Comparison of ENCODE assay signal across 12 cellular contexts in genomic region chr18:70333757-70334156, GRCh38. TPM values are rescaled to one million over a fixed set of nuclear protein-coding genes. Genes with fewer than 3 reads are reported as not detected.
DNase-seq lines count a peak whose midpoint lies in the region; ATAC-seq and TF ChIP-seq lines count a peak whose summit lies in the region.
"Had no signal": no experiment of that assay in that cellular context is flagged by ENCODE, and none has a peak within 500 bp of the region (broad histone marks: within the 10 kb centered on the region; RNA-seq: fewer than 3 reads in every experiment).

No MANE protein-coding gene starts in this region.

- ATAC-seq in gastrocnemius medialis (peak; percentile 58 to 59), HG02571 (IDR thresholded peaks at IDR 0.05; ENCODE audit: unreplicated experiment) (no peak), GM19023 (IDR thresholded peaks at IDR 0.05; ENCODE audit: unreplicated experiment) (no peak)

- H3K4me1 ChIP-seq in SJSA1 (replicated peaks) (peaks cover 43% of the 10 kb centered on the region), gastrocnemius medialis (peaks cover 31 to 40% of the 10 kb centered on the region in 2 donors)
- H3K4me1 ChIP-seq: neural progenitor cell, vagina had no signal

- H3K4me3 ChIP-seq in SJSA1 (no peak overlapping the region), gastrocnemius medialis (no peak overlapping the region)
- H3K4me3 ChIP-seq: neural progenitor cell, vagina had no signal

- no peak for TF ChIP-seq POLR2A in gastrocnemius medialis (IDR thresholded peaks at IDR 0.05)

- intact Hi-C loops in gastrocnemius medialis (cut with DNase I; ENCODE audit: low total_unique reads) = no loop called here

- in situ Hi-C loops in gastrocnemius medialis (cut with MboI; ENCODE audit: low sequenced_read_pairs in 4 of 4) = no loop called here

- H3K27me3 ChIP-seq in SJSA1 (replicated peaks) (no peaks in the 10 kb centered on the region), gastrocnemius medialis (no peaks in the 10 kb centered on the region)
- H3K27me3 ChIP-seq: neural progenitor cell, vagina had no signal

- H3K36me3 ChIP-seq in SJSA1 (peaks cover 6% of the 10 kb centered on the region), gastrocnemius medialis (no peaks in the 10 kb centered on the region)
- H3K36me3 ChIP-seq: neural progenitor cell, vagina had no signal

- no peak for TF ChIP-seq CTCF in gastrocnemius medialis (IDR thresholded peaks at IDR 0.05 in 4 of 5, conservative IDR thresholded peaks at IDR 0.05 in 1 of 5)

- H3K9me3 ChIP-seq in SJSA1 (replicated peaks) (peaks cover 8% of the 10 kb centered on the region; the same call in 1 of the 2 replicates), gastrocnemius medialis (peaks cover 0 to 11% (median 0%) of the 10 kb centered on the region in 3 donors)
- H3K9me3 ChIP-seq: vagina had no signal

- H3K27ac ChIP-seq in SJSA1 (peak overlapping the region; percentile 88), gastrocnemius medialis (peak overlapping the region; percentile 56 to 91 (median 74))
- H3K27ac ChIP-seq: neural progenitor cell, vagina had no signal

- DNase-seq in GM03348 (ENCODE audit: low spot score) (peak; percentile 75), SJSA1 (ENCODE audit: low read depth in 1 of 2, low spot score in 2 of 2) (peak; percentile 69 to 77), fibroblast of the conjunctiva (ENCODE audit: low read depth) (peak; percentile 96), gastrocnemius medialis (peak; percentile 8 to 53), KG1 (lab: John Stamatoyannopoulos, UW) (no peak), NCI-H526 (lab: John Stamatoyannopoulos, UW) (no peak)
- DNase-seq: activated CD4-positive, alpha-beta T cell treated with anti-CD3 and anti-CD28 coated beads, Interleukin-2, amount 50 U/mL, for 48 hours; DND-41 had no signal

RNA-seq across cellular contexts. Expression of gene SOCS6, which starts 44.9 kb away (rescaled TPM):
- 23.8 and 25.1 TPM in 2 replicates for total RNA-seq in SJSA1 (2014; rRNA removed; shearing (Covaris generic))
- total RNA-seq in gastrocnemius medialis = 10 to 100 TPM; 12.8 to 26.8 (median 16.3) TPM

Comparison
In these comparisons a context has a peak if more than half of its experiments do, and no peak if none do; other contexts are left out.
1. DNase-seq: peak in GM03348 (single experiment), SJSA1 (2 of 2), fibroblast of the conjunctiva (single experiment) and gastrocnemius medialis (2 of 2); none in KG1 (single experiment) and NCI-H526 (0 of 2).
2. ATAC-seq: peak in gastrocnemius medialis (2 of 2); none in HG02571 (single experiment) and GM19023 (single experiment).